Comparison of ENCODE assay signal across 8 cellular contexts in the genomic region with DNA sequence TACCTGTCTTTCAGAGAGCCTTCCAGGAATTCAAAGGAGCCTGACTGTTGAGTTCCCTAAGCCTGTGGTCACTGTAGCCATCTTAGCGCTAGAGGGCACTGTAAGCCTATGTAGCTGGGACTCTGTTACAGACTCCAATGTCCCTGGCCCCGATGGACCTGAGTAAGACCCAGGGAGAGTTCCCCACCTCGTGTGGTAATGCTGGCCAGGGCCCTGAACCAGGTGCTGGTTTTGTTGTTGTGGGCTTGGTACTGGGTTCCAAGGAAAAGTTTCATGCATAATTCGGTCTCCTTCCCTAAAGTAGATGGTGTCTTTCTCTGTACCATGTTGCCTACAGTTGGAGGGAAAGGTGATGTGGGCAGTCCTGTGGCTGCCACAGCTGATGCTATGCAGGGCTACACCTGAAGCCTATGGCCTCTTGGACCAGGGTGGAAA. TPM values are rescaled to one million over a fixed set of nuclear protein-coding genes. Genes with fewer than 3 reads are reported as not detected.
DNase-seq lines count a peak whose midpoint lies in the region; ATAC-seq and TF ChIP-seq lines count a peak whose summit lies in the region.

No MANE protein-coding gene starts in this region.

- intact Hi-C loops in vagina (cut with DNase I): loop anchor here (5.0 kb wide), 1 partner anchor 223 kb away; no protein-coding TSS in a partner anchor

- no peak overlapping the region for H3K4me2 ChIP-seq in trophoblast cell (ENCODE audit: low read length)

- peak; percentile 81 for DNase-seq in GM03348 (ENCODE audit: low spot score)
- DNase-seq in LHCN-M2 (ENCODE audit: low read depth): peak; percentile 61
- DNase-seq in SK-MEL-5 (ENCODE audit: low read depth, low spot score): peak; percentile 81
- peak; percentile 58 for DNase-seq in activated naive CD4-positive, alpha-beta T cell treated with anti-CD3 and anti-CD28 coated beads, Interleukin-2, amount 50 U/mL, for 16 hours
- DNase-seq in glutamatergic neuron: peak; percentile 79
- DNase-seq in trophoblast cell: peak; percentile 59 to 85
- DNase-seq in vagina (ENCODE audit: extremely low spot score in 2 of 2): peak; percentile 64 to 79

- WGBS in trophoblast cell (ENCODE audit: extremely low coverage, insufficient coverage, insufficient read length): no CpG with 5 or more reads among the region's 4 CpGs

- H3K4me3 ChIP-seq in trophoblast cell (ENCODE audit: low read depth, low read length) (no peak overlapping the region), vagina (no peak overlapping the region)

- H3K36me3 ChIP-seq in trophoblast cell (ENCODE audit: control insufficient read depth in 1 of 2, insufficient read depth in 2 of 2, low read length in 2 of 2) (no peaks in the 10 kb centered on the region), vagina (peaks cover 0 to 6% of the 10 kb centered on the region in 2 donors)

- H2AK5ac ChIP-seq in trophoblast cell (ENCODE audit: low read length): no peak overlapping the region

- no peak overlapping the region for H3K4ac ChIP-seq in trophoblast cell (ENCODE audit: low read depth, low read length)

- no peak overlapping the region for H4K12ac ChIP-seq in trophoblast cell (ENCODE audit: low read depth, low read length)

- peaks cover 17% of the 10 kb centered on the region for H3K36me3 Mint-ChIP-seq in glutamatergic neuron (ENCODE audit: unreplicated experiment)

- TF ChIP-seq POLR2A in vagina (IDR thresholded peaks at IDR 0.05): no peak

- H3K9me3 ChIP-seq in trophoblast cell (ENCODE audit: insufficient read depth, low read depth, low read length): no peaks in the 10 kb centered on the region
- no peaks in the 10 kb centered on the region for H3K9me3 ChIP-seq in vagina

- no peak overlapping the region for H4K91ac ChIP-seq in trophoblast cell (ENCODE audit: low read depth, low read length)

- H3K4me1 ChIP-seq in trophoblast cell (ENCODE audit: control insufficient read depth in 1 of 2, insufficient read depth in 2 of 2, low read length in 2 of 2) (no peaks in the 10 kb centered on the region), vagina (peaks cover 20% of the 10 kb centered on the region)

- no peak overlapping the region for H2BK12ac ChIP-seq in trophoblast cell (ENCODE audit: low read length)

- H2BK120ac ChIP-seq in trophoblast cell (ENCODE audit: insufficient read depth, low read length, poor library complexity): no peak overlapping the region

- TF ChIP-seq CTCF in glutamatergic neuron (IDR thresholded peaks at IDR 0.05; ENCODE audit: partially characterized antibody, unreplicated experiment) (peak; percentile 69), vagina (IDR thresholded peaks at IDR 0.05) (peak in 2 of 3 experiments; percentile 36 to 68)

- H3K18ac ChIP-seq in trophoblast cell (ENCODE audit: low read length): no peak overlapping the region

- no peak overlapping the region for H3K4me3 Mint-ChIP-seq in glutamatergic neuron (ENCODE audit: unreplicated experiment)

- H3K27ac ChIP-seq in trophoblast cell (ENCODE audit: low read depth, low read length) (no peak overlapping the region), vagina (no peak overlapping the region)

- no peak overlapping the region for H3K27ac Mint-ChIP-seq in glutamatergic neuron (ENCODE audit: unreplicated experiment)

- no peak overlapping the region for H3K23ac ChIP-seq in trophoblast cell (ENCODE audit: low read length)

- no peaks in the 10 kb centered on the region for H3K27me3 Mint-ChIP-seq in glutamatergic neuron (ENCODE audit: unreplicated experiment)

- H3K27me3 ChIP-seq in trophoblast cell (ENCODE audit: insufficient read depth, low read length): no peaks in the 10 kb centered on the region
- no peaks in the 10 kb centered on the region for H3K27me3 ChIP-seq in vagina

- H3K4me1 Mint-ChIP-seq in glutamatergic neuron (ENCODE audit: low read depth, unreplicated experiment): no peaks in the 10 kb centered on the region

- no peaks in the 10 kb centered on the region for H3K79me1 ChIP-seq in trophoblast cell (ENCODE audit: low read length)

- no peak overlapping the region for H2AFZ ChIP-seq in trophoblast cell (ENCODE audit: insufficient read depth, low read length, poor library complexity)

- H3K9ac ChIP-seq in trophoblast cell (ENCODE audit: low read length): no peak overlapping the region

- H3K79me2 ChIP-seq in trophoblast cell (ENCODE audit: control insufficient read depth, insufficient read depth, low read length, poor library complexity): no peaks in the 10 kb centered on the region

- no peak overlapping the region for H4K8ac ChIP-seq in trophoblast cell (ENCODE audit: low read depth, low read length)

- in situ Hi-C loops in SK-MEL-5 (cut with HindIII; ENCODE audit: low pct_unique_long_range_greater_than_20kb, low sequenced_read_pairs): no loop called here

- H3K9me3 Mint-ChIP-seq in glutamatergic neuron (ENCODE audit: unreplicated experiment): no peaks in the 10 kb centered on the region

- H3K14ac ChIP-seq in trophoblast cell (ENCODE audit: low read length): no peak overlapping the region

- ATAC-seq in GM21737 (IDR thresholded peaks at IDR 0.05; ENCODE audit: unreplicated experiment): no peak

- H2BK5ac ChIP-seq in trophoblast cell (ENCODE audit: low read depth, low read length, poor library complexity): no peak overlapping the region

RNA-seq across cellular contexts. Expression of gene CDAN1, which starts 32.4 kb away (rescaled TPM):
- 20.0 and 20.1 TPM in 2 replicates for total RNA-seq in LHCN-M2 (2014; rRNA removed)
- polyA plus RNA-seq in LHCN-M2 (2012): 8.5 TPM
- total RNA-seq in SK-MEL-5 (2014; rRNA removed; shearing (Covaris generic)): 8.7 and 11.8 TPM in 2 replicates
- 8.8 and 10.6 TPM in 2 replicates for polyA plus RNA-seq in SK-MEL-5 (2015; cell fraction: cytosol; rRNA removed)
- 23.6 and 28.6 TPM in 2 replicates for polyA plus RNA-seq in SK-MEL-5 (2015; cell fraction: nucleus; rRNA removed)
- total RNA-seq in glutamatergic neuron (ENCODE audit: unreplicated experiment): 20.6 TPM
- polyA plus RNA-seq in trophoblast cell (2013): 7.8 and 8.2 TPM in 2 replicates
- 10.3 TPM for total RNA-seq in vagina
